Comparison of ENCODE assay signal across 16 cellular contexts in the genomic region with DNA sequence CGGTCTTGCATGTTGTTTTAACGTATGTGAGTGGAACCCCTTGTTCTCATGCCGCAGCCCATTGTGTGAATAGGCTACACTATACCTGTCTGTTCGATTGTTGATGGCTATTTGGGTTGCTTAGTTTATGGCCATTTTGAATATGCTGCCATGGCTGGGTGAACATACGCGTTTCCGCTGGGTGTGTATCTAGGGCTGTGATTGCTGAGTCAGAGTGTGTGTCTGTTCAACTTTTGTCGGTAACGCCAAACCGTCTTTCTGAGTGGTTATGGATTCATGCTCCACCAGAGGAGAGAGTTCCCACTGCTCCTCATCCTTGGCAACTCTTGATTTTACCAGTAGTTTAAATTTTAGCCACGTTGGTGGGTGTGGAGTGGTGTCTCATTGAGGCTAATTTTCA.
DNase-seq lines count a peak whose midpoint lies in the region; ATAC-seq, FAIRE-seq and TF ChIP-seq lines count a peak whose summit lies in the region.
"Had no signal": no experiment of that assay in that cellular context is flagged by ENCODE, and none has a peak within 500 bp of the region (broad histone marks: within the 10 kb centered on the region; RNA-seq: fewer than 3 reads in every experiment).

No MANE protein-coding gene starts in this region.

- TF ChIP-seq CTCF in right atrium auricular region (IDR thresholded peaks at IDR 0.05) (no peak), heart right ventricle (IDR thresholded peaks at IDR 0.05) (no peak), K562 (IDR thresholded peaks at IDR 0.05 in 2 of 3, conservative IDR thresholded peaks at IDR 0.05 in 1 of 3; ENCODE audit: insufficient read depth in 2 of 3, low read depth in 1 of 3, low read length in 3 of 3) (no peak), osteocyte (IDR thresholded peaks at IDR 0.05) (no peak), vagina (IDR thresholded peaks at IDR 0.05) (no peak)

- intact Hi-C loops in heart right ventricle (cut with DNase I), result no loop called here
- intact Hi-C loops in K562 (cut with micrococcal nuclease), result no loop called here
- intact Hi-C loops in vagina (cut with DNase I), result no loop called here
- intact Hi-C loops in left colon (cut with DNase I, micrococcal nuclease), result no loop called here

- no peak for TF ChIP-seq RAD21 in K562 (CRISPR knock-in tag; conservative IDR thresholded peaks at IDR 0.05 in 1 of 2, IDR thresholded peaks at IDR 0.05 in 1 of 2)

- H3K4me1 Mint-ChIP-seq in osteocyte (ENCODE audit: unreplicated experiment), result peaks cover 60% of the 10 kb centered on the region

- peak overlapping the region; percentile 10 for H2AFZ ChIP-seq in K562 (ENCODE audit: low read depth, low read length)

- H3K4me3 ChIP-seq in right atrium auricular region (no peak overlapping the region), heart right ventricle (no peak overlapping the region), K562 (no peak overlapping the region), vagina (no peak overlapping the region)
- H3K4me3 ChIP-seq: Peyer's patch had no signal

- no peaks in the 10 kb centered on the region for H3K27me3 Mint-ChIP-seq in osteocyte (ENCODE audit: unreplicated experiment)

- H3K36me3 Mint-ChIP-seq in osteocyte (ENCODE audit: unreplicated experiment), result peaks cover 14% of the 10 kb centered on the region

- H3K36me3 ChIP-seq in right atrium auricular region, result no peaks in the 10 kb centered on the region
- no peaks in the 10 kb centered on the region for H3K36me3 ChIP-seq in heart right ventricle
- H3K36me3 ChIP-seq in K562 (ENCODE audit: control insufficient read depth, insufficient read depth, low read length), result no peaks in the 10 kb centered on the region
- H3K36me3 ChIP-seq in vagina, result no peaks in the 10 kb centered on the region
- H3K36me3 ChIP-seq: MG63, Peyer's patch had no signal

- no peak for ATAC-seq in heart right ventricle
- ATAC-seq in K562, result peak; percentile 53
- no peak for ATAC-seq in left colon

- in situ Hi-C loops in K562 (cut with MboI), result no loop called here

- CTCF ChIA-PET in K562 (lab: Yijun Ruan, JAX; ENCODE audit: low intra/inter-chr PET ratio), result no interaction called here

- H3K27ac ChIP-seq in right atrium auricular region, result no peak overlapping the region
- no peak overlapping the region for H3K27ac ChIP-seq in heart right ventricle
- H3K27ac ChIP-seq in K562 (ENCODE audit: extremely low read depth, low read depth, low read length), result no peak overlapping the region
- H3K27ac ChIP-seq in vagina, result peak overlapping the region; percentile 85
- H3K27ac ChIP-seq: Peyer's patch had no signal

- TF ChIP-seq EP300 in K562 (IDR thresholded peaks at IDR 0.05; ENCODE audit: low read length), result no peak

- TF ChIP-seq POLR2A in K562 (conservative IDR thresholded peaks at IDR 0.05) (no peak), vagina (IDR thresholded peaks at IDR 0.05) (no peak)

- peak overlapping the region; percentile 96 for H3K27ac Mint-ChIP-seq in osteocyte (ENCODE audit: unreplicated experiment)
- H3K27ac Mint-ChIP-seq: B cell had no signal

- no peaks in the 10 kb centered on the region for H4K20me1 ChIP-seq in K562 (replicated peaks; ENCODE audit: control insufficient read depth, insufficient read depth, low read length)

- H3K27me3 ChIP-seq in right atrium auricular region (no peaks in the 10 kb centered on the region), heart right ventricle (peaks cover 0 to 5% (median 0%) of the 10 kb centered on the region in 7 donors), K562 (ENCODE audit: control insufficient read depth in 2 of 2, insufficient read depth in 2 of 2, low read length in 2 of 2) (peaks cover 6 to 55% of the 10 kb centered on the region in 2 experiments; a peak in 3 of 5 replicates), vagina (no peaks in the 10 kb centered on the region)
- H3K27me3 ChIP-seq: MG63, Peyer's patch had no signal

- peak; percentile 55 for DNase-seq in right atrium auricular region (ENCODE audit: low spot score)
- no peak for DNase-seq in heart right ventricle
- DNase-seq in K562 (ENCODE audit: extremely low read depth in 1 of 4, low spot score in 3 of 4), result no peak
- DNase-seq in osteocyte (ENCODE audit: extremely low spot score, unreplicated experiment), result peak; percentile 48
- no peak for DNase-seq in vagina (ENCODE audit: extremely low spot score in 2 of 2)
- DNase-seq in glomerular visceral epithelial cell (ENCODE audit: extremely low spot score), result no peak
- no peak for DNase-seq in left colon
- no peak for DNase-seq in NCI-H2227 treated with DMSO at 0.1 percent for 48 hours (lab: John Stamatoyannopoulos, UW)
- DNase-seq: H7, NCI-H1092 treated with DMSO at 0.1 percent for 48 hours, NCI-H187, NCI-H446, Peyer's patch, SHP77 treated with DMSO at 0.1 percent for 48 hours had no signal

- H3K4me2 ChIP-seq in K562 (ENCODE audit: insufficient read depth, low read length), result no peak overlapping the region

- no peaks in the 10 kb centered on the region for H3K79me2 ChIP-seq in K562 (ENCODE audit: control insufficient read depth, insufficient read depth, low read length)

- H3K4me1 ChIP-seq in right atrium auricular region (peaks cover 0 to 7% of the 10 kb centered on the region in 2 donors), heart right ventricle (peaks cover 0 to 36% (median 0%) of the 10 kb centered on the region in 9 donors), K562 (replicated peaks in 1 of 2; ENCODE audit: control insufficient read depth in 2 of 2, insufficient read depth in 2 of 2, low read length in 2 of 2) (peaks cover 3 to 33% of the 10 kb centered on the region in 2 experiments; a peak in 4 of 5 replicates), vagina (peaks cover 22% of the 10 kb centered on the region)

- no peak overlapping the region for H3K9ac ChIP-seq in K562 (ENCODE audit: insufficient read depth in 1 of 2, low read depth in 2 of 2, low read length in 2 of 2)

- no peaks in the 10 kb centered on the region for H3K9me1 ChIP-seq in K562 (ENCODE audit: control insufficient read depth, insufficient read depth, low read length)

- no peak overlapping the region for H3K4me3 Mint-ChIP-seq in osteocyte (ENCODE audit: unreplicated experiment)
- H3K4me3 Mint-ChIP-seq: B cell had no signal

- no peaks in the 10 kb centered on the region for H3K9me3 ChIP-seq in right atrium auricular region
- no peaks in the 10 kb centered on the region for H3K9me3 ChIP-seq in heart right ventricle
- no peaks in the 10 kb centered on the region for H3K9me3 ChIP-seq in K562 (replicated peaks; ENCODE audit: control insufficient read depth, insufficient read depth, low read depth, low read length)
- no peaks in the 10 kb centered on the region for H3K9me3 ChIP-seq in vagina
- H3K9me3 ChIP-seq: Peyer's patch had no signal

- FAIRE-seq in K562 (lab: Jason Lieb, UNC), result no peak

- POLR2A ChIA-PET in K562 (lab: Yijun Ruan, JAX), result no interaction called here

- BruUV-seq in K562 (replicated peaks; lab: Mats Ljungman, UMichigan), result no TSS peak

- WGBS in heart right ventricle, 2 donors, result 93 to 94% methylated on average over 11 of the region's 11 CpGs
- 26% methylated on average over 11 of the region's 11 CpGs for WGBS in K562 (ENCODE audit: insufficient coverage, low coverage, missing lambda C conversion rate)

- no peaks in the 10 kb centered on the region for H3K9me3 Mint-ChIP-seq in osteocyte (ENCODE audit: unreplicated experiment)

TF ChIP-seq in K562, 482 proteins besides CTCF, POLR2A, EP300 and RAD21:
- TF ChIP-seq NFE2 (IDR thresholded peaks at IDR 0.05; ENCODE audit: low read depth) (peak; percentile 75), YY1 (IDR thresholded peaks at IDR 0.05; ENCODE audit: borderline replicate concordance in 1 of 3, control insufficient read depth in 1 of 3, extremely low read depth in 1 of 3, insufficient read depth in 3 of 3, insufficient read length in 1 of 3, insufficient replicate concordance in 2 of 3, low read depth in 1 of 3, low read length in 2 of 3) (peak in 1 of 3 experiments; percentile 48), MAFG (tag; conservative IDR thresholded peaks at IDR 0.05) (peak; percentile 58; the same call in 1 of the 2 replicates), ZNF316 (IDR thresholded peaks at IDR 0.05) (peak; percentile 85), CBX3 (IDR thresholded peaks at IDR 0.05; ENCODE audit: borderline replicate concordance in 1 of 2, low read length in 2 of 2) (0 out of 3 replicates have a peak, but pooled peaks of 1 of the 2 experiments have one; percentile 18), C11orf30 (IDR thresholded peaks at IDR 0.05; ENCODE audit: low read depth) (peak; percentile 70), FOSL1 (tag; conservative IDR thresholded peaks at IDR 0.05) (0 out of 2 replicates have a peak, but pooled peaks have one; percentile 18), HMGN3 (IDR thresholded peaks at IDR 0.05; ENCODE audit: borderline replicate concordance, extremely low read depth, insufficient read length, low read depth, low read length) (no peak), ZNF717 (CRISPR knock-in tag; IDR thresholded peaks at IDR 0.05) (no peak), SIX5 (IDR thresholded peaks at IDR 0.05; ENCODE audit: borderline replicate concordance in 1 of 2, insufficient read depth in 1 of 2, low read depth in 1 of 2, low read length in 2 of 2) (no peak)
- TF ChIP-seq, protein P1, sequence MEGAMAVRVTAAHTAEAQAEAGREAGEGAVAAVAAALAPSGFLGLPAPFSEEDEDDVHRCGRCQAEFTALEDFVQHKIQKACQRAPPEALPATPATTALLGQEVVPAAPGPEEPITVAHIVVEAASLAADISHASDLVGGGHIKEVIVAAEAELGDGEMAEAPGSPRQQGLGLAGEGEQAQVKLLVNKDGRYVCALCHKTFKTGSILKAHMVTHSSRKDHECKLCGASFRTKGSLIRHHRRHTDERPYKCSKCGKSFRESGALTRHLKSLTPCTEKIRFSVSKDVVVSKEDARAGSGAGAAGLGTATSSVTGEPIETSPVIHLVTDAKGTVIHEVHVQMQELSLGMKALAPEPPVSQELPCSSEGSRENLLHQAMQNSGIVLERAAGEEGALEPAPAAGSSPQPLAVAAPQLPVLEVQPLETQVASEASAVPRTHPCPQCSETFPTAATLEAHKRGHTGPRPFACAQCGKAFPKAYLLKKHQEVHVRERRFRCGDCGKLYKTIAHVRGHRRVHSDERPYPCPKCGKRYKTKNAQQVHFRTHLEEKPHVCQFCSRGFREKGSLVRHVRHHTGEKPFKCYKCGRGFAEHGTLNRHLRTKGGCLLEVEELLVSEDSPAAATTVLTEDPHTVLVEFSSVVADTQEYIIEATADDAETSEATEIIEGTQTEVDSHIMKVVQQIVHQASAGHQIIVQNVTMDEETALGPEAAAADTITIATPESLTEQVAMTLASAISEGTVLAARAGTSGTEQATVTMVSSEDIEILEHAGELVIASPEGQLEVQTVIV (CRISPR knock-in tag; IDR thresholded peaks at IDR 0.05; ENCODE audit: borderline replicate concordance), result no peak

Comparison
In these comparisons a context has a peak if more than half of its experiments do, and no peak if none do; other contexts are left out.
1. DNase-seq: peak in right atrium auricular region (single experiment) and osteocyte (single experiment); none in heart right ventricle (0 of 2), K562 (0 of 4), vagina (0 of 2), glomerular visceral epithelial cell (single experiment), left colon (0 of 2) and NCI-H2227 treated with DMSO at 0.1 percent for 48 hours (single experiment).